Comparison of ENCODE assay signal across 31 cellular contexts in genomic region chr15:66928784-66929183, GRCh38.
"Had no signal": no experiment of that assay in that cellular context is flagged by ENCODE, and none has a peak within 500 bp of the region (broad histone marks: within the 10 kb centered on the region; RNA-seq: fewer than 3 reads in every experiment).

No MANE protein-coding gene starts in this region.

- H3K4me3 ChIP-seq: body of pancreas, colonic mucosa, dorsolateral prefrontal cortex, esophagus squamous epithelium, gastroesophageal sphincter, heart right ventricle had no signal

- H3K4me3 Mint-ChIP-seq: activated CD4-positive, alpha-beta memory T cell treated with anti-CD3 and anti-CD28 coated beads for 36 hours; activated CD4-positive, alpha-beta T cell treated with anti-CD3 and anti-CD28 coated beads for 36 hours; activated CD4-positive, alpha-beta T cell treated with anti-CD3 and anti-CD28 coated beads, Interleukin-2, amount 10 ng/mL, durations not matched to agents 24 days and 14 days; activated CD8-positive, alpha-beta memory T cell treated with anti-CD3 and anti-CD28 coated beads, Interleukin-2, amount 10 ng/mL, durations not matched to agents 7 days and 5 days; activated CD8-positive, alpha-beta T cell treated with anti-CD3 and anti-CD28 coated beads, Interleukin-2, amount 10 ng/mL, durations not matched to agents 7 days and 5 days; activated naive CD4-positive, alpha-beta T cell treated with anti-CD3 and anti-CD28 coated beads, Interleukin-2, amount 10 ng/mL, durations not matched to agents 7 days and 5 days; activated naive CD8-positive, alpha-beta T cell; activated T-helper 1 cell treated with anti-CD3 and anti-CD28 coated beads, Interleukin-12 subunit alpha, Interleukin-12 subunit beta, Interleukin-2, Interleukin-4 antibody, amounts not matched to agents 30 ng/mL and 10 ng/mL and 1 ng/mL, durations not matched to agents 14 hours and 24 hours and 36 hours; T-helper 17 cell; T-helper 2 cell treated with Interferon-gamma antibody and Interleukin-4, amounts not matched to agents 5 μg/mL and 100 μg/mL, for 36 hours had no signal

- H3K9me3 ChIP-seq: body of pancreas, colonic mucosa had no signal

- H3K36me3 ChIP-seq: colonic mucosa, esophagus squamous epithelium, gastroesophageal sphincter, heart right ventricle had no signal

- H3K27ac ChIP-seq: colonic mucosa, dorsolateral prefrontal cortex, epithelial cell of prostate had no signal

- H3K36me3 Mint-ChIP-seq: activated CD4-positive, alpha-beta memory T cell treated with anti-CD3 and anti-CD28 coated beads for 36 hours; activated naive CD4-positive, alpha-beta T cell treated with anti-CD3 and anti-CD28 coated beads, Interleukin-2, amount 10 ng/mL, durations not matched to agents 7 days and 5 days; activated naive CD8-positive, alpha-beta T cell had no signal

- H3K27ac Mint-ChIP-seq: activated CD4-positive, alpha-beta memory T cell treated with anti-CD3 and anti-CD28 coated beads for 36 hours; activated CD4-positive, alpha-beta T cell treated with anti-CD3 and anti-CD28 coated beads for 36 hours; activated CD4-positive, alpha-beta T cell treated with anti-CD3 and anti-CD28 coated beads, Interleukin-2, amount 10 ng/mL, durations not matched to agents 24 days and 14 days; activated CD8-positive, alpha-beta memory T cell treated with anti-CD3 and anti-CD28 coated beads, Interleukin-2, amount 10 ng/mL, durations not matched to agents 7 days and 5 days; activated CD8-positive, alpha-beta T cell treated with anti-CD3 and anti-CD28 coated beads, Interleukin-2, amount 10 ng/mL, durations not matched to agents 7 days and 5 days; activated naive CD4-positive, alpha-beta T cell treated with anti-CD3 and anti-CD28 coated beads, Interleukin-2, amount 10 ng/mL, durations not matched to agents 7 days and 5 days; activated naive CD8-positive, alpha-beta T cell; activated T-helper 1 cell treated with anti-CD3 and anti-CD28 coated beads, Interleukin-12 subunit alpha, Interleukin-12 subunit beta, Interleukin-2, Interleukin-4 antibody, amounts not matched to agents 30 ng/mL and 10 ng/mL and 1 ng/mL, durations not matched to agents 14 hours and 24 hours and 36 hours; activated T-helper 2 cell treated with anti-CD3 and anti-CD28 coated beads, Interferon-gamma antibody, Interleukin-2, Interleukin-4, amounts not matched to agents 10 μg/mL and 5 μg/mL and 100 μg/mL, durations not matched to agents 14 hours and 24 hours and 36 hours; T-helper 17 cell; T-helper 2 cell treated with Interferon-gamma antibody and Interleukin-4, amounts not matched to agents 5 μg/mL and 100 μg/mL, for 36 hours had no signal

- H3K4me1 Mint-ChIP-seq: activated CD4-positive, alpha-beta T cell treated with anti-CD3 and anti-CD28 coated beads for 36 hours; activated CD4-positive, alpha-beta T cell treated with anti-CD3 and anti-CD28 coated beads, Interleukin-2, amount 10 ng/mL, durations not matched to agents 24 days and 14 days; activated CD8-positive, alpha-beta memory T cell treated with anti-CD3 and anti-CD28 coated beads, Interleukin-2, amount 10 ng/mL, durations not matched to agents 7 days and 5 days; activated naive CD4-positive, alpha-beta T cell treated with anti-CD3 and anti-CD28 coated beads, Interleukin-2, amount 10 ng/mL, durations not matched to agents 7 days and 5 days; T-helper 17 cell had no signal

- H3K27me3 ChIP-seq: body of pancreas, colonic mucosa, esophagus squamous epithelium, gastroesophageal sphincter, heart right ventricle had no signal

- DNase-seq: activated CD4-positive, alpha-beta memory T cell treated with anti-CD3 and anti-CD28 coated beads for 36 hours; activated CD4-positive, alpha-beta T cell treated with anti-CD3 and anti-CD28 coated beads for 36 hours; activated CD4-positive, alpha-beta T cell treated with anti-CD3 and anti-CD28 coated beads, Interleukin-2, amount 10 ng/mL, durations not matched to agents 24 days and 14 days; activated CD4-positive, CD25-positive, alpha-beta regulatory T cell; activated CD4-positive, CD25-positive, alpha-beta regulatory T cell treated with anti-CD3 and anti-CD28 coated beads, Interleukin-2, amount 50 U/mL, for 72 hours; activated CD8-positive, alpha-beta memory T cell treated with anti-CD3 and anti-CD28 coated beads, Interleukin-2, amount 10 ng/mL, durations not matched to agents 7 days and 5 days; activated CD8-positive, alpha-beta memory T cell treated with anti-CD3 and anti-CD28 coated beads, Interleukin-2, amount 50 U/mL, for 4 hours; activated CD8-positive, alpha-beta T cell treated with anti-CD3 and anti-CD28 coated beads, Interleukin-2, amount 10 ng/mL, durations not matched to agents 7 days and 5 days; activated effector memory CD4-positive, alpha-beta T cell treated with anti-CD3 and anti-CD28 coated beads, Interleukin-2, amount 50 U/mL, for 16 hours; activated naive CD4-positive, alpha-beta T cell treated with anti-CD3 and anti-CD28 coated beads, Interleukin-2, amount 10 ng/mL, durations not matched to agents 7 days and 5 days; activated T-cell treated with anti-CD3 and anti-CD28 coated beads, Interleukin-2, amount 50 U/mL, for 1 hour; activated T-cell treated with anti-CD3 and anti-CD28 coated beads, Interleukin-2, amount 50 U/mL, for 48 hours; amniotic stem cell; aorta; body of pancreas; caudate nucleus; colonic mucosa; dorsolateral prefrontal cortex; effector memory CD4-positive, alpha-beta T cell; esophagus squamous epithelium; foreskin melanocyte; heart right ventricle; T-helper 1 cell; T-helper 17 cell; T1000 had no signal

- ATAC-seq: activated CD4-positive, alpha-beta T cell treated with anti-CD3 and anti-CD28 coated beads for 36 hours; activated CD8-positive, alpha-beta memory T cell treated with anti-CD3 and anti-CD28 coated beads, Interleukin-2, amount 10 ng/mL, durations not matched to agents 7 days and 5 days; activated CD8-positive, alpha-beta T cell treated with anti-CD3 and anti-CD28 coated beads, Interleukin-2, amount 10 ng/mL, durations not matched to agents 7 days and 5 days; body of pancreas; gastroesophageal sphincter; heart right ventricle; T-helper 17 cell had no signal
